In genomic region chr15:42737529-42738328, GRCh38 we compare ENCODE assay signal across 8 cellular contexts. TPM values are rescaled to one million over a fixed set of nuclear protein-coding genes. Genes with fewer than 3 reads are reported as not detected.
DNase-seq lines count a peak whose midpoint lies in the region; ATAC-seq and TF ChIP-seq lines count a peak whose summit lies in the region.

No MANE protein-coding gene starts in this region.

- H3K27me3 ChIP-seq in ectodermal cell (ENCODE audit: control insufficient read depth, insufficient read depth, low read length, poor library complexity, severe bottlenecking) = peaks cover 6% of the 10 kb centered on the region
- no peaks in the 10 kb centered on the region for H3K27me3 ChIP-seq in neural cell (ENCODE audit: insufficient read depth, low read depth, low read length)

- ATAC-seq in HG03039 (IDR thresholded peaks at IDR 0.05; ENCODE audit: unreplicated experiment) (no peak), GM19455 (IDR thresholded peaks at IDR 0.05; ENCODE audit: unreplicated experiment) (no peak)

- H3K4me1 ChIP-seq in ectodermal cell (ENCODE audit: control insufficient read depth, insufficient read depth, low read length) = peaks cover 10% of the 10 kb centered on the region

- no peak for TF ChIP-seq EP300 in neural cell (conservative IDR thresholded peaks at IDR 0.05; ENCODE audit: poor library complexity, severe bottlenecking)

- peak overlapping the region; percentile 69 for H3K4me2 ChIP-seq in neural cell (ENCODE audit: low read length)

- H3K9ac ChIP-seq in neural cell (ENCODE audit: low read length) = peak overlapping the region; percentile 82

- 0 out of 3 replicates have a peak, but pooled peaks have one; percentile 13 for TF ChIP-seq CTCF in GM12872 (IDR thresholded peaks at IDR 0.05; ENCODE audit: insufficient read depth, low read depth, low read length)
- no peak for TF ChIP-seq CTCF in neural cell (IDR thresholded peaks at IDR 0.05; ENCODE audit: poor library complexity, severe bottlenecking)

- 87 to 94% methylated on average over 19 to 21 of the region's 21 CpGs for WGBS in ectodermal cell, 2 experiments

- no peaks in the 10 kb centered on the region for H4K20me1 ChIP-seq in neural cell (ENCODE audit: insufficient read depth)

- TF ChIP-seq RAD21 in neural cell (conservative IDR thresholded peaks at IDR 0.05) = no peak

- H3K79me2 ChIP-seq in neural cell (replicated peaks; ENCODE audit: insufficient read depth, low read length) = peaks cover 8% of the 10 kb centered on the region

- H3K27ac ChIP-seq in ectodermal cell (ENCODE audit: insufficient read depth, low read depth, low read length, poor library complexity, severe bottlenecking) = peak overlapping the region; percentile 8
- peak overlapping the region; percentile 76 for H3K27ac ChIP-seq in neural cell (ENCODE audit: low read length)

- no peaks in the 10 kb centered on the region for H3F3A ChIP-seq in neural cell (ENCODE audit: insufficient read depth, low read length, poor library complexity, severe bottlenecking)

- no peaks in the 10 kb centered on the region for H3K9me3 ChIP-seq in ectodermal cell (ENCODE audit: control insufficient read depth, low read length)
- H3K9me3 ChIP-seq in neural cell (ENCODE audit: low read length) = no peaks in the 10 kb centered on the region

- H2AFZ ChIP-seq in neural cell (ENCODE audit: low read depth, low read length) = peak overlapping the region; percentile 96

- H3K4me3 ChIP-seq in ectodermal cell (ENCODE audit: insufficient read depth, low read depth, low read length) (peak overlapping the region; percentile 93), neural cell (ENCODE audit: low read length) (peak overlapping the region; percentile 80)

- peak; percentile 65 for DNase-seq in NCI-H82 (lab: John Stamatoyannopoulos, UW)
- DNase-seq in stimulated activated CD4-positive, alpha-beta T cell treated with anti-CD3 and anti-CD28 coated beads, Interleukin-15, amount 100 ng/mL, for 24 hours = no peak
- no peak for DNase-seq in midbrain (lab: John Stamatoyannopoulos, UW)

- H3K9me2 ChIP-seq in neural cell (ENCODE audit: insufficient read depth, low read length) = no peaks in the 10 kb centered on the region

- H3K36me3 ChIP-seq in ectodermal cell (ENCODE audit: control insufficient read depth, insufficient read depth, low read length) (peaks cover 18% of the 10 kb centered on the region), neural cell (ENCODE audit: insufficient read depth, low read length) (no peaks in the 10 kb centered on the region)

TF ChIP-seq in neural cell, 6 proteins besides CTCF, POLR2A, EP300 and RAD21:
- TF ChIP-seq SMC3 (conservative IDR thresholded peaks at IDR 0.05; ENCODE audit: poor library complexity) (no peak), TAF1 (IDR thresholded peaks at IDR 0.05; ENCODE audit: low read depth) (no peak), POLR2AphosphoS5 (IDR thresholded peaks at IDR 0.05) (no peak), MXI1 (conservative IDR thresholded peaks at IDR 0.05; ENCODE audit: poor library complexity, severe bottlenecking) (no peak)
TF ChIP-seq in neural cell: peak in this region for 0.

RNA-seq across cellular contexts. Expression of gene CDAN1, which starts 0.8 kb away (rescaled TPM):
- polyA plus RNA-seq in ectodermal cell (2013, experiment 1 of 4) = 14.2 TPM
- 17.6 TPM for polyA plus RNA-seq in ectodermal cell (2013, experiment 2 of 4)
- polyA plus RNA-seq in ectodermal cell (2013, experiment 3 of 4) = 14.6 TPM
- polyA plus RNA-seq in ectodermal cell (2013, experiment 4 of 4) = 15.7 TPM
- polyA plus RNA-seq in neural cell = 14.4 and 16.8 TPM in 2 replicates
- polyA minus RNA-seq in neural cell = 11.0 and 11.7 TPM in 2 replicates
